3 cellular contexts compared by ENCODE assay signal in the genomic region with DNA sequence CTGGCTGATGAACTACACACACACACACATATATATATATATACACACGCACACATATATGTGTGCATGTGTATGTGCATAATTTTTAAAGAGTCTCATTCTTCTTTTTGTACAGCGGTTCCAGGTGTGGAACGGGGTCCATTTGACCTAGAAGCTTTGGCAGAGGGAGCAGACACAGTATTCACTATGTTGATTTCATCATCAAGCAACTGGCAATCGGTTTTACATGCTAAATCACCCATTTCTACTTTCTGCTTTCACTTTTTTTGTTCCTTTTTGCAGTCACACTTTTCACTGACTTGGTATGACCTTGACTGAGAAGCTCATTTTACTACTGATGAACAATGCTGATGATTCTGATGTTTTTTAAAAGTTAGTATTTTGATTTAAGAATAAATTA.
TF ChIP-seq lines count a peak whose summit lies in the region.

No MANE protein-coding gene starts in this region.

TF ChIP-seq in SK-N-SH, 30 proteins besides CTCF, POLR2A, EP300 and RAD21:
- TF ChIP-seq TAF1 (IDR thresholded peaks at IDR 0.05; ENCODE audit: borderline replicate concordance, low read depth, low read length) (no peak), GATA2 (CRISPR knock-in tag; IDR thresholded peaks at IDR 0.05) (no peak), RXRA (IDR thresholded peaks at IDR 0.05; ENCODE audit: borderline replicate concordance, low read depth) (no peak), NRF1 (IDR thresholded peaks at IDR 0.05; ENCODE audit: low read depth, low read length) (no peak), JUND (IDR thresholded peaks at IDR 0.05) (no peak), YY1 (IDR thresholded peaks at IDR 0.05; ENCODE audit: low read depth) (no peak), RFX5 (IDR thresholded peaks at IDR 0.05; ENCODE audit: low read length) (no peak), MXI1 (IDR thresholded peaks at IDR 0.05; ENCODE audit: low read depth, low read length) (no peak), TCF12 (IDR thresholded peaks at IDR 0.05) (no peak), EZH2phosphoT487 (IDR thresholded peaks at IDR 0.05; ENCODE audit: borderline replicate concordance, low read depth) (no peak), RCOR1 (IDR thresholded peaks at IDR 0.05; ENCODE audit: low read length) (no peak)
- TF ChIP-seq, protein P1, sequence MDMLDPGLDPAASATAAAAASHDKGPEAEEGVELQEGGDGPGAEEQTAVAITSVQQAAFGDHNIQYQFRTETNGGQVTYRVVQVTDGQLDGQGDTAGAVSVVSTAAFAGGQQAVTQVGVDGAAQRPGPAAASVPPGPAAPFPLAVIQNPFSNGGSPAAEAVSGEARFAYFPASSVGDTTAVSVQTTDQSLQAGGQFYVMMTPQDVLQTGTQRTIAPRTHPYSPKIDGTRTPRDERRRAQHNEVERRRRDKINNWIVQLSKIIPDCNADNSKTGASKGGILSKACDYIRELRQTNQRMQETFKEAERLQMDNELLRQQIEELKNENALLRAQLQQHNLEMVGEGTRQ (IDR thresholded peaks at IDR 0.05; ENCODE audit: borderline replicate concordance, low read depth, low read length), result no peak
- TF ChIP-seq, protein P2, sequence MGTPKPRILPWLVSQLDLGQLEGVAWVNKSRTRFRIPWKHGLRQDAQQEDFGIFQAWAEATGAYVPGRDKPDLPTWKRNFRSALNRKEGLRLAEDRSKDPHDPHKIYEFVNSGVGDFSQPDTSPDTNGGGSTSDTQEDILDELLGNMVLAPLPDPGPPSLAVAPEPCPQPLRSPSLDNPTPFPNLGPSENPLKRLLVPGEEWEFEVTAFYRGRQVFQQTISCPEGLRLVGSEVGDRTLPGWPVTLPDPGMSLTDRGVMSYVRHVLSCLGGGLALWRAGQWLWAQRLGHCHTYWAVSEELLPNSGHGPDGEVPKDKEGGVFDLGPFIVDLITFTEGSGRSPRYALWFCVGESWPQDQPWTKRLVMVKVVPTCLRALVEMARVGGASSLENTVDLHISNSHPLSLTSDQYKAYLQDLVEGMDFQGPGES (IDR thresholded peaks at IDR 0.05; ENCODE audit: low read depth, low read length), result no peak

TF ChIP-seq in SK-N-SH treated with all-trans-retinoic acid at 6 μM for 48 hours, 23 proteins besides CTCF, POLR2A, EP300 and RAD21:
- TF ChIP-seq, protein P3, sequence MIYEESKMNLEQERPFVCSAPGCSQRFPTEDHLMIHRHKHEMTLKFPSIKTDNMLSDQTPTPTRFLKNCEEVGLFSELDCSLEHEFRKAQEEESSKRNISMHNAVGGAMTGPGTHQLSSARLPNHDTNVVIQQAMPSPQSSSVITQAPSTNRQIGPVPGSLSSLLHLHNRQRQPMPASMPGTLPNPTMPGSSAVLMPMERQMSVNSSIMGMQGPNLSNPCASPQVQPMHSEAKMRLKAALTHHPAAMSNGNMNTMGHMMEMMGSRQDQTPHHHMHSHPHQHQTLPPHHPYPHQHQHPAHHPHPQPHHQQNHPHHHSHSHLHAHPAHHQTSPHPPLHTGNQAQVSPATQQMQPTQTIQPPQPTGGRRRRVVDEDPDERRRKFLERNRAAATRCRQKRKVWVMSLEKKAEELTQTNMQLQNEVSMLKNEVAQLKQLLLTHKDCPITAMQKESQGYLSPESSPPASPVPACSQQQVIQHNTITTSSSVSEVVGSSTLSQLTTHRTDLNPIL (CRISPR knock-in tag; IDR thresholded peaks at IDR 0.05; ENCODE audit: low read depth), result no peak
- TF ChIP-seq PPARA (CRISPR knock-in tag; IDR thresholded peaks at IDR 0.05; ENCODE audit: borderline replicate concordance) (no peak), ZNF70 (CRISPR knock-in tag; IDR thresholded peaks at IDR 0.05) (no peak), ZNF565 (CRISPR knock-in tag; conservative IDR thresholded peaks at IDR 0.05; ENCODE audit: low read depth) (no peak), CSDC2 (CRISPR knock-in tag; IDR thresholded peaks at IDR 0.05) (no peak), TCF4 (CRISPR knock-in tag; IDR thresholded peaks at IDR 0.05; ENCODE audit: borderline replicate concordance) (no peak), ESRRG (CRISPR knock-in tag; IDR thresholded peaks at IDR 0.05) (no peak), RARB (CRISPR knock-in tag; IDR thresholded peaks at IDR 0.05) (no peak), ARNTL (CRISPR knock-in tag; IDR thresholded peaks at IDR 0.05; ENCODE audit: borderline replicate concordance, low read depth) (no peak), ZNF8 (CRISPR knock-in tag; IDR thresholded peaks at IDR 0.05) (no peak), GLIS3 (CRISPR knock-in tag; IDR thresholded peaks at IDR 0.05) (no peak)
- TF ChIP-seq, protein P4, sequence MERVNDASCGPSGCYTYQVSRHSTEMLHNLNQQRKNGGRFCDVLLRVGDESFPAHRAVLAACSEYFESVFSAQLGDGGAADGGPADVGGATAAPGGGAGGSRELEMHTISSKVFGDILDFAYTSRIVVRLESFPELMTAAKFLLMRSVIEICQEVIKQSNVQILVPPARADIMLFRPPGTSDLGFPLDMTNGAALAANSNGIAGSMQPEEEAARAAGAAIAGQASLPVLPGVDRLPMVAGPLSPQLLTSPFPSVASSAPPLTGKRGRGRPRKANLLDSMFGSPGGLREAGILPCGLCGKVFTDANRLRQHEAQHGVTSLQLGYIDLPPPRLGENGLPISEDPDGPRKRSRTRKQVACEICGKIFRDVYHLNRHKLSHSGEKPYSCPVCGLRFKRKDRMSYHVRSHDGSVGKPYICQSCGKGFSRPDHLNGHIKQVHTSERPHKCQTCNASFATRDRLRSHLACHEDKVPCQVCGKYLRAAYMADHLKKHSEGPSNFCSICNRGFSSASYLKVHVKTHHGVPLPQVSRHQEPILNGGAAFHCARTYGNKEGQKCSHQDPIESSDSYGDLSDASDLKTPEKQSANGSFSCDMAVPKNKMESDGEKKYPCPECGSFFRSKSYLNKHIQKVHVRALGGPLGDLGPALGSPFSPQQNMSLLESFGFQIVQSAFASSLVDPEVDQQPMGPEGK (CRISPR knock-in tag; IDR thresholded peaks at IDR 0.05; ENCODE audit: borderline replicate concordance), result no peak
- TF ChIP-seq, protein P5, sequence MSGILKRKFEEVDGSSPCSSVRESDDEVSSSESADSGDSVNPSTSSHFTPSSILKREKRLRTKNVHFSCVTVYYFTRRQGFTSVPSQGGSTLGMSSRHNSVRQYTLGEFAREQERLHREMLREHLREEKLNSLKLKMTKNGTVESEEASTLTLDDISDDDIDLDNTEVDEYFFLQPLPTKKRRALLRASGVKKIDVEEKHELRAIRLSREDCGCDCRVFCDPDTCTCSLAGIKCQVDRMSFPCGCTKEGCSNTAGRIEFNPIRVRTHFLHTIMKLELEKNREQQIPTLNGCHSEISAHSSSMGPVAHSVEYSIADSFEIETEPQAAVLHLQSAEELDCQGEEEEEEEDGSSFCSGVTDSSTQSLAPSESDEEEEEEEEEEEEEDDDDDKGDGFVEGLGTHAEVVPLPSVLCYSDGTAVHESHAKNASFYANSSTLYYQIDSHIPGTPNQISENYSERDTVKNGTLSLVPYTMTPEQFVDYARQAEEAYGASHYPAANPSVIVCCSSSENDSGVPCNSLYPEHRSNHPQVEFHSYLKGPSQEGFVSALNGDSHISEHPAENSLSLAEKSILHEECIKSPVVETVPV (CRISPR knock-in tag; IDR thresholded peaks at IDR 0.05), result no peak
- TF ChIP-seq, protein P6, sequence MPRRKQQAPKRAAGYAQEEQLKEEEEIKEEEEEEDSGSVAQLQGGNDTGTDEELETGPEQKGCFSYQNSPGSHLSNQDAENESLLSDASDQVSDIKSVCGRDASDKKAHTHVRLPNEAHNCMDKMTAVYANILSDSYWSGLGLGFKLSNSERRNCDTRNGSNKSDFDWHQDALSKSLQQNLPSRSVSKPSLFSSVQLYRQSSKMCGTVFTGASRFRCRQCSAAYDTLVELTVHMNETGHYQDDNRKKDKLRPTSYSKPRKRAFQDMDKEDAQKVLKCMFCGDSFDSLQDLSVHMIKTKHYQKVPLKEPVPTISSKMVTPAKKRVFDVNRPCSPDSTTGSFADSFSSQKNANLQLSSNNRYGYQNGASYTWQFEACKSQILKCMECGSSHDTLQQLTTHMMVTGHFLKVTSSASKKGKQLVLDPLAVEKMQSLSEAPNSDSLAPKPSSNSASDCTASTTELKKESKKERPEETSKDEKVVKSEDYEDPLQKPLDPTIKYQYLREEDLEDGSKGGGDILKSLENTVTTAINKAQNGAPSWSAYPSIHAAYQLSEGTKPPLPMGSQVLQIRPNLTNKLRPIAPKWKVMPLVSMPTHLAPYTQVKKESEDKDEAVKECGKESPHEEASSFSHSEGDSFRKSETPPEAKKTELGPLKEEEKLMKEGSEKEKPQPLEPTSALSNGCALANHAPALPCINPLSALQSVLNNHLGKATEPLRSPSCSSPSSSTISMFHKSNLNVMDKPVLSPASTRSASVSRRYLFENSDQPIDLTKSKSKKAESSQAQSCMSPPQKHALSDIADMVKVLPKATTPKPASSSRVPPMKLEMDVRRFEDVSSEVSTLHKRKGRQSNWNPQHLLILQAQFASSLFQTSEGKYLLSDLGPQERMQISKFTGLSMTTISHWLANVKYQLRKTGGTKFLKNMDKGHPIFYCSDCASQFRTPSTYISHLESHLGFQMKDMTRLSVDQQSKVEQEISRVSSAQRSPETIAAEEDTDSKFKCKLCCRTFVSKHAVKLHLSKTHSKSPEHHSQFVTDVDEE (CRISPR knock-in tag; IDR thresholded peaks at IDR 0.05), result no peak
TF ChIP-seq in SK-N-SH treated with all-trans-retinoic acid at 6 μM for 48 hours: peak in this region for 0.

TF ChIP-seq in IMR-90, 13 proteins besides CTCF, POLR2A, EP300 and RAD21 (continued from another document):
- TF ChIP-seq RCOR1 (IDR thresholded peaks at IDR 0.05; ENCODE audit: insufficient replicate concordance, low read length) (no peak), MAFK (IDR thresholded peaks at IDR 0.05; ENCODE audit: low read depth, low read length) (no peak), MXI1 (IDR thresholded peaks at IDR 0.05; ENCODE audit: borderline replicate concordance, low read depth, low read length) (no peak)
TF ChIP-seq in IMR-90: peak in this region for 0.
